Comparison of ENCODE assay signal across 17 cellular contexts in genomic region chr12:62190081-62190480, GRCh38.
A peak's percentile ranks its signal among the peaks of the same experiment; 100 is the strongest.
DNase-seq lines count a peak whose midpoint lies in the region; ATAC-seq and TF ChIP-seq lines count a peak whose summit lies in the region.
"Had no signal": no experiment of that assay in that cellular context is flagged by ENCODE, and none has a peak within 500 bp of the region (broad histone marks: within the 10 kb centered on the region; RNA-seq: fewer than 3 reads in every experiment).

No MANE protein-coding gene starts in this region.

- H3K27me3 Mint-ChIP-seq in CD14-positive monocyte (ENCODE audit: low read depth in 3 of 3) (peaks cover 28 to 30% (median 28%) of the 10 kb centered on the region in 3 donors), brain (peaks cover 50% of the 10 kb centered on the region)
- H3K27me3 Mint-ChIP-seq in naive thymus-derived CD4-positive, alpha-beta T cell = peaks cover 25 to 85% (median 39%) of the 10 kb centered on the region in 5 donors

- peaks cover 12 to 19% of the 10 kb centered on the region in 2 donors for H3K27me3 ChIP-seq in naive thymus-derived CD4-positive, alpha-beta T cell (ENCODE audit: control insufficient read depth in 2 of 2, insufficient read depth in 2 of 2, low read length in 2 of 2)
- H3K27me3 ChIP-seq in heart right ventricle = peaks cover 19 to 67% (median 37%) of the 10 kb centered on the region in 7 donors

- peaks cover 5 to 8% of the 10 kb centered on the region in 2 donors for H3K36me3 Mint-ChIP-seq in CD14-positive monocyte
- no peaks in the 10 kb centered on the region for H3K36me3 Mint-ChIP-seq in brain
- no peaks in the 10 kb centered on the region for H3K36me3 Mint-ChIP-seq in naive thymus-derived CD4-positive, alpha-beta T cell
- H3K36me3 Mint-ChIP-seq: stimulated activated naive B cell treated with anti-CD40 and anti-IgM and Interleukin-4, amounts not matched to agents 10 μg/mL and 1 μg/mL and 100 μg/mL, for 72 hours had no signal

- peaks cover 39% of the 10 kb centered on the region for H3K4me1 Mint-ChIP-seq in CD14-positive monocyte
- H3K4me1 Mint-ChIP-seq in brain = peaks cover 31% of the 10 kb centered on the region
- H3K4me1 Mint-ChIP-seq in naive thymus-derived CD4-positive, alpha-beta T cell = peaks cover 8 to 27% (median 24%) of the 10 kb centered on the region in 7 donors

- no peaks in the 10 kb centered on the region for H3K36me3 ChIP-seq in naive thymus-derived CD4-positive, alpha-beta T cell (ENCODE audit: control insufficient read depth in 2 of 3, insufficient read depth in 3 of 3, low read length in 3 of 3)
- no peaks in the 10 kb centered on the region for H3K36me3 ChIP-seq in heart right ventricle
- H3K36me3 ChIP-seq: esophagus squamous epithelium, HAP-1 had no signal

- TF ChIP-seq CTCF in CD14-positive monocyte (IDR thresholded peaks at IDR 0.05) = no peak
- no peak for TF ChIP-seq CTCF in GM13977 (IDR thresholded peaks at IDR 0.05; ENCODE audit: extremely low read depth, insufficient read depth, missing control alignments)
- TF ChIP-seq CTCF in brain (conservative IDR thresholded peaks at IDR 0.05) = no peak
- no peak for TF ChIP-seq CTCF in heart right ventricle (IDR thresholded peaks at IDR 0.05)

- peaks cover 0 to 15% (median 3%) of the 10 kb centered on the region in 7 donors for H3K9me3 Mint-ChIP-seq in CD14-positive monocyte
- no peaks in the 10 kb centered on the region for H3K9me3 Mint-ChIP-seq in brain
- no peaks in the 10 kb centered on the region for H3K9me3 Mint-ChIP-seq in naive thymus-derived CD4-positive, alpha-beta T cell
- H3K9me3 Mint-ChIP-seq: stimulated activated naive B cell treated with anti-CD40 and anti-IgM and Interleukin-4, amounts not matched to agents 10 μg/mL and 1 μg/mL and 100 μg/mL, for 72 hours had no signal

- WGBS in heart right ventricle, 2 donors = 24 to 26% methylated on average over 13 of the region's 13 CpGs

- peak overlapping the region; percentile 86 to 99 for H3K4me3 Mint-ChIP-seq in CD14-positive monocyte
- peak overlapping the region; percentile 89 to 97 (median 90) for H3K4me3 Mint-ChIP-seq in brain
- peak overlapping the region in 9 of 10 donors; percentile 48 to 95 (median 89) for H3K4me3 Mint-ChIP-seq in naive thymus-derived CD4-positive, alpha-beta T cell

- intact Hi-C loops in CD14-positive monocyte (cut with micrococcal nuclease) (no loop called here), heart right ventricle (cut with DNase I) (loop anchor here in 1 of 10 donors (10.0 kb wide), 1 partner anchor 185 kb away; no protein-coding TSS in a partner anchor)
- intact Hi-C loops in naive thymus-derived CD4-positive, alpha-beta T cell (cut with micrococcal nuclease) = loop anchor here (5.0 to 10.0 kb wide), 3 partner anchors 198 to 703 kb away; no protein-coding TSS in a partner anchor

- H3K4me1 ChIP-seq in naive thymus-derived CD4-positive, alpha-beta T cell (ENCODE audit: control insufficient read depth in 2 of 2, insufficient read depth in 2 of 2, low read length in 2 of 2) = peaks cover 22 to 23% of the 10 kb centered on the region in 2 donors
- H3K4me1 ChIP-seq in heart right ventricle = peaks cover 15 to 30% (median 21%) of the 10 kb centered on the region in 9 donors
- H3K4me1 ChIP-seq: HAP-1 had no signal

- in situ Hi-C loops in GM13977 (cut with MboI; ENCODE audit: low pct_unique_long_range_greater_than_20kb, low sequenced_read_pairs, unreplicated experiment) = no loop called here

- H3K27ac ChIP-seq in naive thymus-derived CD4-positive, alpha-beta T cell (ENCODE audit: low read depth, low read length) = no peak overlapping the region
- H3K27ac ChIP-seq in heart right ventricle = no peak overlapping the region
- H3K27ac ChIP-seq: BLaER1 treated with 17β-estradiol and CSF1 and Interleukin-3, amounts not matched to agents 10 nM and 100 nM; esophagus squamous epithelium had no signal

- H3K4me3 ChIP-seq in naive thymus-derived CD4-positive, alpha-beta T cell (ENCODE audit: low read length) = peak overlapping the region; percentile 12
- H3K4me3 ChIP-seq in heart right ventricle = peak overlapping the region in 1 of 10 donors; percentile 51
- H3K4me3 ChIP-seq: BLaER1 treated with 17β-estradiol and CSF1 and Interleukin-3, amounts not matched to agents 10 nM and 100 nM; HAP-1 had no signal

- DNase-seq in CD14-positive monocyte (ENCODE audit: low spot score) (no peak), GM13977 (ENCODE audit: low spot score) (peak; percentile 8), NOMO-1 (lab: John Stamatoyannopoulos, UW; ENCODE audit: unreplicated experiment in 2 of 2) (no peak), heart right ventricle (no peak)
- DNase-seq in naive thymus-derived CD4-positive, alpha-beta T cell = no peak
- DNase-seq: esophagus squamous epithelium; Karpas-422; NCI-H1694; NCI-H526 treated with DMSO at 0.1 percent for 48 hours; stimulated activated CD4-positive, alpha-beta T cell treated with anti-CD3 and anti-CD28 coated beads, Interleukin-4, amount 100 ng/mL, for 24 hours; stimulated activated naive B cell treated with anti-CD40 and anti-IgM and Interleukin-4, amounts not matched to agents 10 μg/mL and 1 μg/mL and 100 μg/mL, for 72 hours; T-helper 9 cell had no signal

- H3K9me3 ChIP-seq in naive thymus-derived CD4-positive, alpha-beta T cell (ENCODE audit: control insufficient read depth in 2 of 3, low read length in 3 of 3) = no peaks in the 10 kb centered on the region
- no peaks in the 10 kb centered on the region for H3K9me3 ChIP-seq in heart right ventricle
- H3K9me3 ChIP-seq: esophagus squamous epithelium had no signal

- POLR2A ChIA-PET in naive thymus-derived CD4-positive, alpha-beta T cell (lab: Charles Lee) = no interaction called here

- H3K27ac Mint-ChIP-seq in CD14-positive monocyte (no peak overlapping the region), brain (no peak overlapping the region)
- no peak overlapping the region for H3K27ac Mint-ChIP-seq in naive thymus-derived CD4-positive, alpha-beta T cell

- CTCF ChIA-PET in naive thymus-derived CD4-positive, alpha-beta T cell (lab: Charles Lee) = interaction anchor here (1.1 kb wide), 1 partner anchor 215 kb away, joined by 3 read pairs; no protein-coding TSS in a partner anchor

- ATAC-seq in naive thymus-derived CD4-positive, alpha-beta T cell = no peak
- ATAC-seq in GM19455 (IDR thresholded peaks at IDR 0.05; ENCODE audit: unreplicated experiment) = no peak
- ATAC-seq in GM21717 (IDR thresholded peaks at IDR 0.05; ENCODE audit: unreplicated experiment) = no peak
- no peak for ATAC-seq in heart right ventricle

Comparison
In these comparisons a context has a peak if more than half of its experiments do, and no peak if none do; other contexts are left out.
1. intact Hi-C loops: an anchor here in naive thymus-derived CD4-positive, alpha-beta T cell (5.0 to 10.0 kb wide); none called in CD14-positive monocyte.